In the genomic region with DNA sequence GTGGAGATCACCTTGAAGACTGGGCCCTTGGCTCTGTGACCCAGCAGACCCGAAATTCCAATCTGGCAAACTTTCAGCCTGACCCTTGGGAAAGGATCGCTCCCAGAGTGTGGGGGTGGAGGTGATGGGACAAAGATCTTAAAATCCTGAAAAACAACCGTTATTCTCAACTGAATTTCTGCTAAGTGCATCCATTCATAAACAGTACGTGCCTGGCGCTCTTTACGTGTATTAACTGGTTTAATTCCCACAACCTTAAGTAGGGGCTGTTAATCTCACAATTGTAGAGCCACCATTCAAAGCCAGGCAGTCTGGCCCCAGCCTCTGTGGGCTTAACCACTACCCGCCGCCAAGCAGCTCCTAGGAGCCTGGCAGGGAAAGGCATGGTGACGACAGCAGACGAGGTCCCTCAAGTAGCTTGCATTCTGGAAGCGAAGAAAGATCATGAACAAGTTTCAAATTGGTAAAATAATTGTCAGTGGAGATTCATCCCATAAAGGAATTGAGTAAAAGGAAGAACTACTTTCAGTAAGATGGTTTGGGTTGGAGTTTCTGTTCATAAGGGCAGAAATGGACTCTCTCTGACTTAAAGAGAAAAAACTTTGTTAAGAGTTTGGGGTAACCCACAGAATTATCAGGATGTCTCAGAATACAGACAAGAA, we compare ENCODE assay signal across 8 cellular contexts. TPM values are rescaled to one million over a fixed set of nuclear protein-coding genes. Genes with fewer than 3 reads are reported as not detected.
DNase-seq lines count a peak whose midpoint lies in the region; ATAC-seq and TF ChIP-seq lines count a peak whose summit lies in the region.

No MANE protein-coding gene starts in this region.

- POLR2A ChIA-PET in AG04450 (lab: Yijun Ruan, JAX), result interaction anchor here (0.5 to 1.0 kb wide), 3 partner anchors 11 to 146 kb away, joined by 3 to 5 read pairs (median 3); a partner anchor contains a TSS
- POLR2A ChIA-PET in OCI-LY7 (lab: Charles Lee), result interaction anchor here (0.6 to 7.5 kb wide), 9 partner anchors 10 to 167 kb away, joined by 3 to 113 read pairs (median 4); a partner anchor contains a TSS

- no peaks in the 10 kb centered on the region; the same call in 1 of the 2 replicates for H3K36me3 ChIP-seq in OCI-LY7 (ENCODE audit: insufficient read depth, low read length)
- H3K36me3 ChIP-seq in smooth muscle cell (ENCODE audit: low read depth), result no peaks in the 10 kb centered on the region

- peak overlapping the region; percentile 77 for H3K27ac ChIP-seq in AG04450 (ENCODE audit: low read depth, low read length)
- H3K27ac ChIP-seq in OCI-LY7 (ENCODE audit: low read depth, low read length, poor library complexity, severe bottlenecking), result peak overlapping the region; percentile 71
- peak overlapping the region; percentile 93 for H3K27ac ChIP-seq in smooth muscle cell (ENCODE audit: low read depth)

- H3K79me2 ChIP-seq in OCI-LY7 (ENCODE audit: insufficient read depth, low read depth, low read length) (no peaks in the 10 kb centered on the region), smooth muscle cell (ENCODE audit: low read depth) (no peaks in the 10 kb centered on the region)

- H3K4me1 ChIP-seq in OCI-LY7 (ENCODE audit: insufficient read depth, low read length, poor library complexity, severe bottlenecking) (peaks cover 87% of the 10 kb centered on the region), smooth muscle cell (ENCODE audit: low read depth) (peaks cover 38% of the 10 kb centered on the region)

- BruUV-seq in OCI-LY7 (replicated peaks; lab: Mats Ljungman, UMichigan), result no TSS peak

- peaks cover 23% of the 10 kb centered on the region for H3K27me3 ChIP-seq in AG04450 (ENCODE audit: control insufficient read depth, insufficient read depth, low read length)
- no peaks in the 10 kb centered on the region for H3K27me3 ChIP-seq in smooth muscle cell (ENCODE audit: low read depth)

- TF ChIP-seq CTCF in AG04450 (IDR thresholded peaks at IDR 0.05; ENCODE audit: low read depth, low read length) (no peak), OCI-LY7 (conservative IDR thresholded peaks at IDR 0.05; ENCODE audit: low read length) (no peak), astrocyte of the cerebellum (IDR thresholded peaks at IDR 0.05; ENCODE audit: low read depth, low read length, missing control alignments) (no peak), smooth muscle cell (IDR thresholded peaks at IDR 0.05; ENCODE audit: borderline replicate concordance, insufficient read depth, poor library complexity, severe bottlenecking) (no peak)

- H3K9me2 ChIP-seq in OCI-LY7 (ENCODE audit: insufficient read depth, low read length), result no peaks in the 10 kb centered on the region

- H3K4me2 ChIP-seq in OCI-LY7 (ENCODE audit: low read length) (peak overlapping the region; percentile 76), smooth muscle cell (peak overlapping the region; percentile 86)

- 5% methylated on average over 11 of the region's 11 CpGs for WGBS in smooth muscle cell (ENCODE audit: low lambda C conversion rate)

- H3K4me3 ChIP-seq in AG04450 (ENCODE audit: low read depth, low read length) (peak overlapping the region; percentile 57), OCI-LY7 (ENCODE audit: low read depth, low read length, poor library complexity, severe bottlenecking) (peak overlapping the region; percentile 61), astrocyte of the cerebellum (ENCODE audit: low read depth, low read length) (peak overlapping the region; percentile 42), iPS-11a (ENCODE audit: low read depth, low read length) (peak overlapping the region; percentile 47), smooth muscle cell (peak overlapping the region; percentile 56)

- no peak for DNase-seq in AG04450 (ENCODE audit: low read depth, low spot score)
- DNase-seq in OCI-LY7 (ENCODE audit: low spot score), result peak; percentile 39
- peak; percentile 31 for DNase-seq in astrocyte of the cerebellum (ENCODE audit: low read depth)
- DNase-seq in smooth muscle cell (lab: John Stamatoyannopoulos, UW; ENCODE audit: unreplicated experiment), result no peak
- DNase-seq in SW 1271 (lab: John Stamatoyannopoulos, UW), result no peak

- intact Hi-C loops in OCI-LY7 (cut with micrococcal nuclease; ENCODE audit: unreplicated experiment), result loop anchor here (1.0 kb wide), 1 partner anchor 11 kb away; a partner anchor contains a TSS

- CTCF ChIA-PET in AG04450 (lab: Charles Lee), result interaction anchor here (1.4 to 4.6 kb wide), 4 partner anchors 13 to 169 kb away, joined by 6 to 33 read pairs (median 12); no protein-coding TSS in a partner anchor
- CTCF ChIA-PET in OCI-LY7 (lab: Charles Lee; ENCODE audit: unreplicated experiment), result no interaction called here

- in situ Hi-C loops in astrocyte of the cerebellum (cut with HindIII; ENCODE audit: low sequenced_read_pairs), result no loop called here

- ATAC-seq in GM18867 (IDR thresholded peaks at IDR 0.05; ENCODE audit: unreplicated experiment), result peak; percentile 16
- ATAC-seq in HG03103 (IDR thresholded peaks at IDR 0.05; ENCODE audit: low read depth, unreplicated experiment), result peak; percentile 15

- H3F3A ChIP-seq in smooth muscle cell (ENCODE audit: low read depth), result peaks cover 31% of the 10 kb centered on the region

- H3K9me3 ChIP-seq in AG04450 (ENCODE audit: control insufficient read depth, insufficient read depth, low read length) (no peaks in the 10 kb centered on the region; the same call in 1 of the 2 replicates), OCI-LY7 (ENCODE audit: low read length) (no peaks in the 10 kb centered on the region), smooth muscle cell (replicated peaks; ENCODE audit: low read depth) (no peaks in the 10 kb centered on the region)

- peak overlapping the region; percentile 84 for H3K9ac ChIP-seq in smooth muscle cell (ENCODE audit: low read depth)

- H4K20me1 ChIP-seq in OCI-LY7 (ENCODE audit: insufficient read depth, low read length), result no peaks in the 10 kb centered on the region
- no peaks in the 10 kb centered on the region for H4K20me1 ChIP-seq in smooth muscle cell (ENCODE audit: low read depth)

- H2AFZ ChIP-seq in OCI-LY7 (ENCODE audit: low read length), result peak overlapping the region; percentile 80
- H2AFZ ChIP-seq in smooth muscle cell (ENCODE audit: low read depth), result peak overlapping the region; percentile 53

RNA-seq across cellular contexts. Expression of a gene that starts 11.4 kb away (rescaled TPM):
- polyA plus RNA-seq in AG04450 (2011; rRNA removed) (0.10 and 0.11 TPM in 2 replicates), smooth muscle cell (6.9 and 9.9 TPM in 2 replicates)
- 0.09 TPM in 2 replicates for polyA minus RNA-seq in AG04450 (2011; rRNA and poly(A)+ RNA removed)
- 17.9 and 20.1 TPM in 2 replicates for total RNA-seq in OCI-LY7 (2014; rRNA removed; shearing (Covaris generic))
- total RNA-seq in OCI-LY7 (2022) (22.5 and 29.5 TPM in 2 replicates), smooth muscle cell (2.9 and 3.0 TPM in 2 replicates)

RNA-seq across cellular contexts. Expression of a gene that starts 26.5 kb away (rescaled TPM):
- polyA plus RNA-seq in AG04450 (2011; rRNA removed), result 4.9 and 6.2 TPM in 2 replicates
- polyA minus RNA-seq in AG04450 (2011; rRNA and poly(A)+ RNA removed), result 3.4 and 4.6 TPM in 2 replicates
- total RNA-seq in OCI-LY7 (2014; rRNA removed; shearing (Covaris generic)), result 1.3 and 2.2 TPM in 2 replicates
- total RNA-seq in OCI-LY7 (2022), result 3.0 and 4.0 TPM in 2 replicates
- total RNA-seq in smooth muscle cell, result 4.1 and 4.7 TPM in 2 replicates
- 2.2 and 4.5 TPM in 2 replicates for polyA plus RNA-seq in smooth muscle cell

Comparison
In these comparisons a context has a peak if more than half of its experiments do, and no peak if none do; other contexts are left out.
1. DNase-seq: peak in OCI-LY7 (single experiment) and astrocyte of the cerebellum (single experiment); none in AG04450 (single experiment), smooth muscle cell (single experiment) and SW 1271 (0 of 2).
2. Peak in every context shown above with its lines, with median percentiles within 50 percentile points of each other: H3K27ac ChIP-seq and H3K4me3 ChIP-seq.